ENCODE assay signal across 10 cellular contexts in genomic region chr10:25820496-25821415, GRCh38.
DNase-seq lines count a peak whose midpoint lies in the region; ATAC-seq and TF ChIP-seq lines count a peak whose summit lies in the region.
"Had no signal": no experiment of that assay in that cellular context is flagged by ENCODE, and none has a peak within 500 bp of the region (broad histone marks: within the 10 kb centered on the region; RNA-seq: fewer than 3 reads in every experiment).

No MANE protein-coding gene starts in this region.

- H3K9me3 Mint-ChIP-seq in CD8-positive, alpha-beta T cell, result no peaks in the 10 kb centered on the region
- H3K9me3 Mint-ChIP-seq: nephron progenitor cell had no signal

- no peak overlapping the region for H3K4me3 ChIP-seq in CD8-positive, alpha-beta T cell (ENCODE audit: low read depth, low read length)
- H3K4me3 ChIP-seq in hepatocyte (no peak overlapping the region), gastrocnemius medialis (no peak overlapping the region)
- H3K4me3 ChIP-seq: tibial nerve had no signal

- H3K27ac Mint-ChIP-seq in CD8-positive, alpha-beta T cell, result no peak overlapping the region
- H3K27ac Mint-ChIP-seq: nephron progenitor cell had no signal

- H3K4me1 ChIP-seq in CD8-positive, alpha-beta T cell (ENCODE audit: insufficient read depth, low read length), result no peaks in the 10 kb centered on the region
- H3K4me1 ChIP-seq in hepatocyte (ENCODE audit: insufficient read depth) (no peaks in the 10 kb centered on the region), gastrocnemius medialis (no peaks in the 10 kb centered on the region)
- H3K4me1 ChIP-seq: tibial nerve had no signal

- H3K36me3 Mint-ChIP-seq in CD8-positive, alpha-beta T cell, result no peaks in the 10 kb centered on the region

- WGBS in hepatocyte (ENCODE audit: low lambda C conversion rate, missing lambda C conversion rate), result 88% methylated on average over 11 of the region's 11 CpGs

- H3K9me2 ChIP-seq in hepatocyte (replicated peaks; ENCODE audit: insufficient read depth), result no peaks in the 10 kb centered on the region

- H2AFZ ChIP-seq in hepatocyte, result no peak overlapping the region

- no peaks in the 10 kb centered on the region for H3K36me3 ChIP-seq in CD8-positive, alpha-beta T cell (ENCODE audit: insufficient read depth, low read length)
- H3K36me3 ChIP-seq in hepatocyte (replicated peaks; ENCODE audit: insufficient read depth, low read depth), result no peaks in the 10 kb centered on the region
- no peaks in the 10 kb centered on the region for H3K36me3 ChIP-seq in gastrocnemius medialis
- H3K36me3 ChIP-seq: tibial nerve had no signal

- no peak for TF ChIP-seq POLR2A in gastrocnemius medialis (IDR thresholded peaks at IDR 0.05)

- H3K4me1 Mint-ChIP-seq in CD8-positive, alpha-beta T cell (ENCODE audit: low read depth), result no peaks in the 10 kb centered on the region

- no peak for TF ChIP-seq CTCF in CD8-positive, alpha-beta T cell (IDR thresholded peaks at IDR 0.05)
- TF ChIP-seq CTCF in hepatocyte (IDR thresholded peaks at IDR 0.05; ENCODE audit: poor library complexity) (no peak), gastrocnemius medialis (IDR thresholded peaks at IDR 0.05 in 4 of 5, conservative IDR thresholded peaks at IDR 0.05 in 1 of 5) (no peak)

- H4K20me1 ChIP-seq in hepatocyte (ENCODE audit: insufficient read depth, poor library complexity, severe bottlenecking), result no peaks in the 10 kb centered on the region

- no peak overlapping the region for H3K27ac ChIP-seq in CD8-positive, alpha-beta T cell (ENCODE audit: low read depth, low read length)
- H3K27ac ChIP-seq in hepatocyte (no peak overlapping the region), gastrocnemius medialis (no peak overlapping the region)
- H3K27ac ChIP-seq: tibial nerve had no signal

- CTCF ChIA-PET in CD8-positive, alpha-beta T cell (lab: Charles Lee), result no interaction called here

- no peak for DNase-seq in CD8-positive, alpha-beta T cell
- peak; percentile 35 to 68 for DNase-seq in NOMO-1 (lab: John Stamatoyannopoulos, UW; ENCODE audit: unreplicated experiment in 2 of 2)
- no peak for DNase-seq in left lobe of liver (ENCODE audit: low spot score)
- DNase-seq in D341Med (ENCODE audit: low spot score), result no peak
- no peak for DNase-seq in hepatocyte (ENCODE audit: low spot score)
- DNase-seq in gastrocnemius medialis, result no peak
- DNase-seq in SIG-M5 (lab: John Stamatoyannopoulos, UW), result no peak
- DNase-seq: nephron progenitor cell had no signal

- in situ Hi-C loops in gastrocnemius medialis (cut with MboI; ENCODE audit: low sequenced_read_pairs in 4 of 4), result no loop called here

- peaks cover 4% of the 10 kb centered on the region for H3K27me3 Mint-ChIP-seq in CD8-positive, alpha-beta T cell (ENCODE audit: low read depth)

- H3K4me3 Mint-ChIP-seq in CD8-positive, alpha-beta T cell, result peak overlapping the region; percentile 65
- H3K4me3 Mint-ChIP-seq: nephron progenitor cell had no signal

- no peaks in the 10 kb centered on the region for H3K79me2 ChIP-seq in hepatocyte

- POLR2A ChIA-PET in CD8-positive, alpha-beta T cell (lab: Charles Lee), result no interaction called here

- H3K9me3 ChIP-seq in CD8-positive, alpha-beta T cell (ENCODE audit: low read length), result no peaks in the 10 kb centered on the region
- no peaks in the 10 kb centered on the region for H3K9me3 ChIP-seq in hepatocyte (ENCODE audit: low read depth)
- H3K9me3 ChIP-seq in gastrocnemius medialis, result no peaks in the 10 kb centered on the region
- H3K9me3 ChIP-seq: tibial nerve had no signal

- no peak overlapping the region for H3K4me2 ChIP-seq in hepatocyte

- intact Hi-C loops in CD8-positive, alpha-beta T cell (cut with DNase I, micrococcal nuclease), result no loop called here
- intact Hi-C loops in gastrocnemius medialis (cut with DNase I; ENCODE audit: low total_unique reads), result no loop called here

- ATAC-seq in CD8-positive, alpha-beta T cell, result no peak
- peak; percentile 57 for ATAC-seq in GM18870 (IDR thresholded peaks at IDR 0.05; ENCODE audit: unreplicated experiment)
- peak; percentile 38 for ATAC-seq in left lobe of liver
- no peak for ATAC-seq in gastrocnemius medialis

- no peaks in the 10 kb centered on the region for H3K27me3 ChIP-seq in CD8-positive, alpha-beta T cell (ENCODE audit: insufficient read depth, low read length)
- H3K27me3 ChIP-seq in hepatocyte, result no peaks in the 10 kb centered on the region
- no peaks in the 10 kb centered on the region for H3K27me3 ChIP-seq in gastrocnemius medialis
- H3K27me3 ChIP-seq: tibial nerve had no signal

Comparison
In these comparisons a context has a peak if more than half of its experiments do, and no peak if none do; other contexts are left out.
1. ATAC-seq: peak in GM18870 (single experiment) and left lobe of liver (single experiment); none in CD8-positive, alpha-beta T cell (single experiment) and gastrocnemius medialis (0 of 2).
2. DNase-seq: peak in NOMO-1 (2 of 2); none in CD8-positive, alpha-beta T cell (0 of 7), left lobe of liver (single experiment), D341Med (single experiment), hepatocyte (single experiment), gastrocnemius medialis (0 of 2) and SIG-M5 (single experiment).